Comparison of ENCODE assay signal across 3 cellular contexts in genomic region chr20:36695467-36695866, GRCh38. TPM values are rescaled to one million over a fixed set of nuclear protein-coding genes. Genes with fewer than 3 reads are reported as not detected.
"Had no signal": no experiment of that assay in that cellular context is flagged by ENCODE, and none has a peak within 500 bp of the region (broad histone marks: within the 10 kb centered on the region; RNA-seq: fewer than 3 reads in every experiment).

No MANE protein-coding gene starts in this region.

RNA-seq across cellular contexts. Expression of gene SLA2, which starts 49.5 kb away (rescaled TPM):
- total RNA-seq: GM23248, H4, HFFc6 had no signal
- polyA plus RNA-seq: GM23248 had no signal
